9 cellular contexts compared by ENCODE assay signal in the genomic region with DNA sequence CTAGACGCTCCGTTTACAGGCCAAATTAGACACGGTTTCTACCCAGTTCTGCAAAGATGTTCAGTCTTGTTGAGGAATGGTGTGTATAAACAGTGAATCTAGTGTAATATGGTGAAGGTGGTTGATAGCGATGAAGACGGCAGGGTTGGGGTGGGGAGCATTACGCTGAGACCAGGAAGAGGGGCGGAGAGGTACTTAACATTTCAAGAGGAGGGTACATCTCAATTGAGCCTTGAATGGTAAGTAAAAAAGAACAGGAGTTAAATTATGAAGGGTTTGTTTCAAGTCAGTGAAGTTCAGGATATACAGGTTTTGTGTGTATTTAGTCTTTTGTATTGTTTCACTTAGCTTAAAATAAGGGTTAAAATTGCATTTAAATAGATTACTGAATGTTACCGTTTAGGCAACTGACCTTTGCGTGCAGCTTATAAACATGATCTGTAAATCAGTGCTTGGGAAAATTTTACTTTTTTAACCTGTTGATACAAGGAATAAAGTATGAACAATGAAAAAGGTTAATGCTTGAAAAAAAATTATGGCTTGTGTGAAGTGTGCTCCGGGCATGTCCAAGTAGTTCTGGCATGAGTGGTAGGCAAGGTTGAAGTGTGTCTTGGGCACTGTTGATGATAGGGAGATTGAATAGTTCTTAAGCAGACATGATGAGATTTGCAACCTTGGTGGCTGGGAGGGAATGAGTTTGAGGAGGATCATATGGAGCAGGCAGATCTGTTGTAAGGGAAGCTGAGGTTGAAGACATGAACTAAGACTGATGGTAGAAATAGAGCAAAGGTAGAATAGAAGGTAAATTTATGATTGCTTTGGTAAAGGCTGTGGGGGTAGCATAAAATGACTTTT. TPM values are rescaled to one million over a fixed set of nuclear protein-coding genes. Genes with fewer than 3 reads are reported as not detected.
DNase-seq lines count a peak whose midpoint lies in the region; ATAC-seq and TF ChIP-seq lines count a peak whose summit lies in the region.
"Had no signal": no experiment of that assay in that cellular context is flagged by ENCODE, and none has a peak within 500 bp of the region (broad histone marks: within the 10 kb centered on the region; RNA-seq: fewer than 3 reads in every experiment).

No MANE protein-coding gene starts in this region.

- no peaks in the 10 kb centered on the region for H3K9me3 ChIP-seq in effector memory CD4-positive, alpha-beta T cell (ENCODE audit: control insufficient read depth, low read length)
- H3K9me3 ChIP-seq in parathyroid adenoma (ENCODE audit: control insufficient read depth, low read length), result no peaks in the 10 kb centered on the region

- H3K9ac ChIP-seq in parathyroid adenoma, result peak overlapping the region; percentile 1

- peaks cover 50% of the 10 kb centered on the region for H3K36me3 ChIP-seq in effector memory CD4-positive, alpha-beta T cell (ENCODE audit: control insufficient read depth, insufficient read depth, low read length)
- H3K36me3 ChIP-seq in parathyroid adenoma (ENCODE audit: control insufficient read depth, insufficient read depth, low read length), result no peaks in the 10 kb centered on the region

- H3K79me2 ChIP-seq in parathyroid adenoma, result peaks cover 23% of the 10 kb centered on the region

- H3K4me3 ChIP-seq in GM12864 (ENCODE audit: low read depth, low read length) (peak overlapping the region; percentile 83), parathyroid adenoma (ENCODE audit: low read depth, low read length) (peak overlapping the region; percentile 99)
- H3K4me3 ChIP-seq in effector memory CD4-positive, alpha-beta T cell (ENCODE audit: insufficient read depth, low read depth, low read length, poor library complexity, severe bottlenecking), result peak overlapping the region; percentile 90

- peaks cover 16% of the 10 kb centered on the region for H3K4me1 Mint-ChIP-seq in nephron progenitor cell

- no peak overlapping the region for H3K27ac Mint-ChIP-seq in nephron progenitor cell
- H3K27ac Mint-ChIP-seq: activated T-helper 2 cell treated with anti-CD3 and anti-CD28 coated beads, Interferon-gamma antibody, Interleukin-2, Interleukin-4, amounts not matched to agents 10 μg/mL and 5 μg/mL and 100 μg/mL, durations not matched to agents 14 hours and 24 hours and 36 hours had no signal

- H3K27me3 Mint-ChIP-seq in nephron progenitor cell (ENCODE audit: low read depth, poor library complexity), result no peaks in the 10 kb centered on the region

- H3K4me3 Mint-ChIP-seq in nephron progenitor cell, result no peak overlapping the region

- TF ChIP-seq CTCF in GM12864 (IDR thresholded peaks at IDR 0.05; ENCODE audit: low read depth, low read length, missing control alignments) (no peak), parathyroid adenoma (IDR thresholded peaks at IDR 0.05) (no peak), nephron progenitor cell (IDR thresholded peaks at IDR 0.05) (no peak)

- ATAC-seq in left lobe of liver (no peak), HG02885 (IDR thresholded peaks at IDR 0.05; ENCODE audit: poor library complexity, unreplicated experiment) (no peak)

- H3K4me2 ChIP-seq in parathyroid adenoma (ENCODE audit: low read length), result peak overlapping the region; percentile 87

- H3K36me3 Mint-ChIP-seq in nephron progenitor cell (ENCODE audit: low read depth), result peaks cover 34% of the 10 kb centered on the region

- no peaks in the 10 kb centered on the region for H3K9me3 Mint-ChIP-seq in nephron progenitor cell
- H3K9me3 Mint-ChIP-seq: activated T-helper 2 cell treated with anti-CD3 and anti-CD28 coated beads, Interferon-gamma antibody, Interleukin-2, Interleukin-4, amounts not matched to agents 10 μg/mL and 5 μg/mL and 100 μg/mL, durations not matched to agents 14 hours and 24 hours and 36 hours had no signal

- DNase-seq in GM12864 (ENCODE audit: low read depth) (no peak), NCI-H146 (lab: John Stamatoyannopoulos, UW) (peak; percentile 51), left lobe of liver (ENCODE audit: low spot score) (no peak), NCI-H2227 (lab: John Stamatoyannopoulos, UW; ENCODE audit: unreplicated experiment) (no peak), nephron progenitor cell (no peak)
- no peak for DNase-seq in effector memory CD4-positive, alpha-beta T cell

- peak overlapping the region; percentile 94 for H3K27ac ChIP-seq in effector memory CD4-positive, alpha-beta T cell (ENCODE audit: insufficient read depth, low read length, poor library complexity, severe bottlenecking)
- no peak overlapping the region for H3K27ac ChIP-seq in parathyroid adenoma

- peak overlapping the region; percentile 70 for H2AFZ ChIP-seq in parathyroid adenoma

- peaks cover 26% of the 10 kb centered on the region for H3K4me1 ChIP-seq in effector memory CD4-positive, alpha-beta T cell (ENCODE audit: control insufficient read depth, insufficient read depth, low read length, poor library complexity, severe bottlenecking)
- peaks cover 18% of the 10 kb centered on the region for H3K4me1 ChIP-seq in parathyroid adenoma

- H3K27me3 ChIP-seq in effector memory CD4-positive, alpha-beta T cell (replicated peaks; ENCODE audit: control insufficient read depth, insufficient read depth, low read length, poor library complexity, severe bottlenecking), result no peaks in the 10 kb centered on the region
- no peaks in the 10 kb centered on the region for H3K27me3 ChIP-seq in parathyroid adenoma (ENCODE audit: control insufficient read depth, insufficient read depth, low read length)

RNA-seq across cellular contexts. Expression of a gene that starts 0.8 kb away (rescaled TPM):
- 13.3 TPM for total RNA-seq in left lobe of liver

RNA-seq across cellular contexts. Expression of a gene that starts 1.0 kb away (rescaled TPM):
- total RNA-seq in left lobe of liver, result 67.9 TPM

RNA-seq across cellular contexts. Expression of a gene that starts 7.6 kb away (rescaled TPM):
- 0.40 TPM for total RNA-seq in left lobe of liver

RNA-seq across cellular contexts. Expression of a gene that starts 40.4 kb away (rescaled TPM):
- 14.0 TPM for total RNA-seq in left lobe of liver

RNA-seq across cellular contexts. Expression of a gene that starts 58.1 kb away (rescaled TPM):
- 14.6 TPM for total RNA-seq in left lobe of liver
